In the genomic region with DNA sequence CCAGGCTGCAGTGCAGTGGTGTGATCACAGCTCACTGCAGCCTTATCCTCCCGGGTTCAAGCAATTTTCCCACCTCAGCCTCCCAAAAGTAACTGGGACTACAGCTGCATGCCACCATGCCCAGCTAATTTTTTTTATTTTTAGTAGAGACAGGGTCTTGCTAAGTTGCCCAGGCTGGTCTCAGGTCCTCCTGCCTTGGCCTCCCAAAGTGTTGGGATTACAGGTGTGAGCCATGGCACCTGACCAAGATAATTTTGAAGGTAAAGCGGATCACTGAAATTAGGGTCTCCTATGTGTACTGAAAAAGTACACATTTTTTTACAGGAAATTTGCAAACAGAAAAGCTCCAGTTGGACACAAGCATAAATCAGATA, we compare ENCODE assay signal across 14 cellular contexts.
"Had no signal": no experiment of that assay in that cellular context is flagged by ENCODE, and none has a peak within 500 bp of the region (broad histone marks: within the 10 kb centered on the region; RNA-seq: fewer than 3 reads in every experiment).

No MANE protein-coding gene starts in this region.

- H3K36me3 ChIP-seq: breast epithelium had no signal

- H3K9me3 ChIP-seq: ascending aorta, breast epithelium had no signal

- H3K27ac ChIP-seq: ascending aorta, breast epithelium had no signal

- H3K27me3 ChIP-seq: ascending aorta had no signal

- ATAC-seq: left cardiac atrium; stimulated activated effector memory CD8-positive, alpha-beta T cell treated with anti-CD3 and anti-CD28 coated beads, Interleukin-12 subunit alpha, Interleukin-12 subunit beta, amount 100 ng/mL, for 72 hours had no signal

- DNase-seq: activated CD4-positive, alpha-beta T cell treated with anti-CD3 and anti-CD28 coated beads, Interleukin-2, amount 50 U/mL, for 4 hours; activated CD4-positive, CD25-positive, alpha-beta regulatory T cell treated with anti-CD3 and anti-CD28 coated beads, Interleukin-2, amount 50 U/mL, for 72 hours; activated naive CD4-positive, alpha-beta T cell treated with Interleukin-2 at 50 U/mL for 16 hours; activated T-cell treated with anti-CD3 and anti-CD28 coated beads for 4 hours; cerebellar nuclear complex; effector memory CD4-positive, alpha-beta T cell; head of caudate nucleus; left cardiac atrium; naive B cell; retina had no signal

- H3K4me3 ChIP-seq: ascending aorta, breast epithelium, lung had no signal

- H3K4me1 ChIP-seq: ascending aorta, breast epithelium had no signal
